In genomic region chr4:160257324-160257723, GRCh38 we compare ENCODE assay signal across 23 cellular contexts.
DNase-seq lines count a peak whose midpoint lies in the region; FAIRE-seq and TF ChIP-seq lines count a peak whose summit lies in the region.
"Had no signal": no experiment of that assay in that cellular context is flagged by ENCODE, and none has a peak within 500 bp of the region (broad histone marks: within the 10 kb centered on the region; RNA-seq: fewer than 3 reads in every experiment).

No MANE protein-coding gene starts in this region.

- no peaks in the 10 kb centered on the region for H3K27me3 Mint-ChIP-seq in MCF 10A (ENCODE audit: insufficient read depth, unreplicated experiment)
- H3K27me3 Mint-ChIP-seq: B cell; CD4-positive, alpha-beta T cell had no signal

- H3K4me3 ChIP-seq in mammary epithelial cell (replicated peaks in 1 of 3; ENCODE audit: insufficient read depth in 1 of 3, low read depth in 2 of 3, low read length in 3 of 3), result no peak overlapping the region
- H3K4me3 ChIP-seq in bronchial epithelial cell (ENCODE audit: low read depth, low read length), result no peak overlapping the region
- H3K4me3 ChIP-seq in MG63, result no peak overlapping the region
- H3K4me3 ChIP-seq: A549; BLaER1 treated with 17β-estradiol and CSF1 and Interleukin-3, amounts not matched to agents 10 nM and 100 nM; GM12878 had no signal

- H3K9me3 ChIP-seq in mammary epithelial cell (replicated peaks; ENCODE audit: insufficient read depth, low read length), result no peaks in the 10 kb centered on the region
- H3K9me3 ChIP-seq in MG63, result 0 out of 2 replicates have a peak, but pooled peaks cover 2% of the 10 kb centered on the region
- H3K9me3 ChIP-seq: A549; BLaER1 treated with 17β-estradiol and CSF1 and Interleukin-3, amounts not matched to agents 10 nM and 100 nM; Caco-2 had no signal

- H3K36me3 Mint-ChIP-seq in MCF 10A (ENCODE audit: insufficient read depth, unreplicated experiment), result peaks cover 6% of the 10 kb centered on the region
- H3K36me3 Mint-ChIP-seq: CD8-positive, alpha-beta T cell had no signal

- in situ Hi-C loops in mammary epithelial cell (cut with MboI; ENCODE audit: low sequenced_read_pairs in 2 of 2), result no loop called here

- dilution Hi-C loops in mammary epithelial cell (cut with HindIII; ENCODE audit: low sequenced_read_pairs), result no loop called here

- FAIRE-seq in bronchial epithelial cell (lab: Jason Lieb, UNC), result no peak
- FAIRE-seq: A549, D721Med, GM12878, GM12892, GM18507, GM19239 had no signal

- no peak overlapping the region for H3K4me3 Mint-ChIP-seq in MCF 10A (ENCODE audit: unreplicated experiment)
- H3K4me3 Mint-ChIP-seq: B cell; CD4-positive, alpha-beta T cell; CD8-positive, alpha-beta T cell had no signal

- no peak overlapping the region for H3K4me2 ChIP-seq in mammary epithelial cell (ENCODE audit: insufficient read depth, low read depth, low read length)
- H3K4me2 ChIP-seq: A549; BLaER1 treated with 17β-estradiol and CSF1 and Interleukin-3, amounts not matched to agents 10 nM and 100 nM had no signal

- H3K9ac ChIP-seq in mammary epithelial cell (ENCODE audit: insufficient read depth, low read length), result no peak overlapping the region
- H3K9ac ChIP-seq: BLaER1 treated with 17β-estradiol and CSF1 and Interleukin-3, amounts not matched to agents 10 nM and 100 nM had no signal

- no peaks in the 10 kb centered on the region for H3K9me3 Mint-ChIP-seq in MCF 10A (ENCODE audit: unreplicated experiment)

- no peaks in the 10 kb centered on the region for H4K20me1 ChIP-seq in mammary epithelial cell (ENCODE audit: insufficient read depth, low read length)
- H4K20me1 ChIP-seq: BLaER1 treated with 17β-estradiol and CSF1 and Interleukin-3, amounts not matched to agents 10 nM and 100 nM had no signal

- H3K79me2 ChIP-seq in mammary epithelial cell (ENCODE audit: insufficient read depth, low read length), result no peaks in the 10 kb centered on the region

- BruUV-seq in mammary epithelial cell (replicated peaks; lab: Mats Ljungman, UMichigan) (no TSS peak), MCF 10A (replicated peaks; lab: Mats Ljungman, UMichigan) (no TSS peak)

- no peak overlapping the region for H3K27ac Mint-ChIP-seq in MCF 10A (ENCODE audit: low read depth, unreplicated experiment)
- H3K27ac Mint-ChIP-seq: B cell; CD4-positive, alpha-beta T cell; CD8-positive, alpha-beta T cell had no signal

- POLR2A ChIA-PET in MCF 10A (lab: Yijun Ruan, JAX), result no interaction called here

- peak; percentile 9 for DNase-seq in mammary epithelial cell
- DNase-seq in MCF 10A (ENCODE audit: unreplicated experiment), result no peak
- peak; percentile 18 for DNase-seq in bronchial epithelial cell (ENCODE audit: low read depth)
- DNase-seq in epithelial cell of prostate (ENCODE audit: low read depth, low spot score), result peak; percentile 3
- DNase-seq in NCI-H1436 (lab: John Stamatoyannopoulos, UW), result no peak
- DNase-seq in MG63, result no peak
- DNase-seq: AML-193; Caco-2; Calu3; CD4-positive, alpha-beta T cell; CD8-positive, alpha-beta T cell; DMS79 treated with DMSO at 0.1 percent for 48 hours; GDM1 had no signal

- H2AFZ ChIP-seq in mammary epithelial cell (ENCODE audit: low read depth, low read length), result no peak overlapping the region

- H3K4me1 Mint-ChIP-seq in MCF 10A (ENCODE audit: insufficient read depth, unreplicated experiment), result no peaks in the 10 kb centered on the region
- H3K4me1 Mint-ChIP-seq: B cell had no signal

- CTCF ChIA-PET in mammary epithelial cell (lab: Charles Lee; ENCODE audit: low non-redundant PET), result no interaction called here
- CTCF ChIA-PET in MCF 10A (lab: Yijun Ruan, JAX), result interaction anchor here (0.6 kb wide), 1 partner anchor 12 kb away, joined by 3 read pairs; no protein-coding TSS in a partner anchor

- H3K27ac ChIP-seq in mammary epithelial cell (ENCODE audit: insufficient read depth, low read depth, low read length), result no peak overlapping the region
- H3K27ac ChIP-seq in epithelial cell of prostate, result no peak overlapping the region
- H3K27ac ChIP-seq: 22Rv1; A549; BLaER1 treated with 17β-estradiol and CSF1 and Interleukin-3, amounts not matched to agents 10 nM and 100 nM; C4-2B had no signal

- no peaks in the 10 kb centered on the region for H3K27me3 ChIP-seq in mammary epithelial cell (ENCODE audit: insufficient read depth, low read length)
- no peaks in the 10 kb centered on the region for H3K27me3 ChIP-seq in bronchial epithelial cell (ENCODE audit: control insufficient read depth, insufficient read depth, low read length)
- no peaks in the 10 kb centered on the region for H3K27me3 ChIP-seq in MG63
- H3K27me3 ChIP-seq: BLaER1 treated with 17β-estradiol and CSF1 and Interleukin-3, amounts not matched to agents 10 nM and 100 nM had no signal

- H3K36me3 ChIP-seq in mammary epithelial cell (ENCODE audit: insufficient read depth, low read length) (no peaks in the 10 kb centered on the region), bronchial epithelial cell (ENCODE audit: control insufficient read depth, insufficient read depth, low read length) (no peaks in the 10 kb centered on the region), MG63 (no peaks in the 10 kb centered on the region)
- H3K36me3 ChIP-seq: BLaER1 treated with 17β-estradiol and CSF1 and Interleukin-3, amounts not matched to agents 10 nM and 100 nM had no signal

- TF ChIP-seq CTCF in mammary epithelial cell (conservative IDR thresholded peaks at IDR 0.05 in 1 of 2, IDR thresholded peaks at IDR 0.05 in 1 of 2; ENCODE audit: extremely low read depth in 1 of 2, insufficient read depth in 1 of 2, low read depth in 1 of 2, low read length in 2 of 2) (no peak), MCF 10A (IDR thresholded peaks at IDR 0.05; ENCODE audit: unreplicated experiment) (no peak), bronchial epithelial cell (IDR thresholded peaks at IDR 0.05; ENCODE audit: insufficient read depth, low read length, severe bottlenecking) (no peak)

- 45% methylated on average over 2 of the region's 2 CpGs for WGBS in mammary epithelial cell (ENCODE audit: low coverage, missing lambda C conversion rate)

- intact Hi-C loops in mammary epithelial cell (cut with micrococcal nuclease), result no loop called here
- intact Hi-C loops in MCF 10A (cut with micrococcal nuclease), result no loop called here

- no peaks in the 10 kb centered on the region for H3K4me1 ChIP-seq in mammary epithelial cell (ENCODE audit: insufficient read depth, low read length)
- H3K4me1 ChIP-seq: A549; BLaER1 treated with 17β-estradiol and CSF1 and Interleukin-3, amounts not matched to agents 10 nM and 100 nM; Caco-2 had no signal

Comparison
In these comparisons a context has a peak if more than half of its experiments do, and no peak if none do; other contexts are left out.
1. DNase-seq: peak in mammary epithelial cell (single experiment), bronchial epithelial cell (single experiment) and epithelial cell of prostate (single experiment); none in MCF 10A (single experiment), NCI-H1436 (single experiment) and MG63 (single experiment).